15 cellular contexts compared by ENCODE assay signal in the genomic region with DNA sequence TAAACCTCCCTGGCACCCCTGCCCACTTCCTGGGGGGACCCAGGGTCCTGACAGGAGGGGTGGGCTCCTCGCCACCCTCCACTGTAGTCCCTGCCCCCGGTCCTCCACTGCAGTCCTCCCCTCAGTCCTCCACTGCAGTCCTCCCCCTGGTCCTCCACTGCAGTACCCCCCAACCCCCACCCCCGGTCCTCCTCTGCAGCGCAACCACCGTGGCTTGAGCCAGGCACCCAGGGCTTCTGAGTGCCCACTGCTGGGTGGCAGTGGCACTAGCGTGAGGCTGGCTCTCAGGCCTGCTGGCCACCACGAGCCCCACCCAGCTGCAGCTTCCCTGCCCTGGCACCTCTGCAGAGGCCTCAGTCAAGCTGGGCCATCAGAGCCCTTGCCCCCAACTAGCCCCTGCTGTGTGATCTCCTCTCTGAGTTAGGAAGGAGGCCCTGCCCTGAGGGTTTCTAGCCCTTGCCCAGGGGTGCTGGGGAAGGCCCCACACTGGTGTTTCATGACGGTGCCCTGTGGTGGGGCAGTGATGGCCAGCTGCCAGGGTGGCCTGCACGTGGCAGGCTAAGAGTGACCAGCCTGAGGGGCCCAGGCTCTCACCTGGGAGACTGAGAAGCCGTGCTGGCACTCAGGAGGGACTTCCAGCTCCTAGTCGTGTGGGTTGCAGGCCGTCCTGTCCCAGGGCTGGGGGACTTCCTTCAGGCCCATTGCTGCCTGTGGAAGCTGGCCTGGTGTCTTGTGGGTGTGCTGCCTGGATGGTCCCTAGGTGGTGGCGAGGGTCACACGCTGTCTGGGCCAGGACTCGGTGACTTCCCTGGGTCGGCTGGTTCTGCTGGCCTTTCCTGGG. TPM values are rescaled to one million over a fixed set of nuclear protein-coding genes. Genes with fewer than 3 reads are reported as not detected.
DNase-seq lines count a peak whose midpoint lies in the region; ATAC-seq, FAIRE-seq and TF ChIP-seq lines count a peak whose summit lies in the region.
"Had no signal": no experiment of that assay in that cellular context is flagged by ENCODE, and none has a peak within 500 bp of the region (broad histone marks: within the 10 kb centered on the region; RNA-seq: fewer than 3 reads in every experiment).

No MANE protein-coding gene starts in this region.

- no peak for TF ChIP-seq CTCF in 22Rv1 (IDR thresholded peaks at IDR 0.05)
- TF ChIP-seq CTCF in RWPE2 (IDR thresholded peaks at IDR 0.05; ENCODE audit: poor library complexity, severe bottlenecking): no peak
- no peak for TF ChIP-seq CTCF in mucosa of descending colon (IDR thresholded peaks at IDR 0.05)

- no peak overlapping the region for H2AFZ ChIP-seq in GM23248

- WGBS in GM23248 (ENCODE audit: low coverage in 1 of 2, low lambda C conversion rate in 2 of 2, missing lambda C conversion rate in 2 of 2), 2 experiments: 81 to 85% methylated on average over 13 to 16 of the region's 16 CpGs

- no peaks in the 10 kb centered on the region for H4K20me1 ChIP-seq in GM23248 (ENCODE audit: insufficient read depth)

- H3K4me3 ChIP-seq in GM23248 (no peak overlapping the region), RWPE2 (ENCODE audit: severe bottlenecking) (no peak overlapping the region), mucosa of descending colon (no peak overlapping the region)
- H3K4me3 ChIP-seq: MG63, SK-N-MC had no signal

- H3K9ac ChIP-seq in GM23248: no peak overlapping the region

- peaks cover 54% of the 10 kb centered on the region for H3K79me2 ChIP-seq in GM23248 (ENCODE audit: insufficient read depth)

- intact Hi-C loops in mucosa of descending colon (cut with DNase I, micrococcal nuclease): no loop called here

- no peaks in the 10 kb centered on the region for H3K36me3 ChIP-seq in GM23248 (ENCODE audit: low read depth)
- H3K36me3 ChIP-seq in RWPE2 (ENCODE audit: low read depth): peaks cover 29% of the 10 kb centered on the region
- no peaks in the 10 kb centered on the region for H3K36me3 ChIP-seq in mucosa of descending colon (ENCODE audit: low read depth)

- H3K27me3 ChIP-seq in GM23248 (replicated peaks; ENCODE audit: insufficient read depth) (no peaks in the 10 kb centered on the region), RWPE2 (ENCODE audit: insufficient read depth, poor library complexity, severe bottlenecking) (no peaks in the 10 kb centered on the region)
- H3K27me3 ChIP-seq: MG63 had no signal

- no peaks in the 10 kb centered on the region for H3K9me2 ChIP-seq in GM23248 (ENCODE audit: insufficient read depth)

- no peak for ATAC-seq in RWPE2 (ENCODE audit: low read depth)
- no peak for ATAC-seq in mucosa of descending colon
- no peak for ATAC-seq in GM18907 (IDR thresholded peaks at IDR 0.05; ENCODE audit: unreplicated experiment)

- H3K9me3 ChIP-seq in GM23248 (ENCODE audit: low read depth): no peaks in the 10 kb centered on the region
- no peaks in the 10 kb centered on the region for H3K9me3 ChIP-seq in RWPE2 (ENCODE audit: severe bottlenecking)
- H3K9me3 ChIP-seq in mucosa of descending colon: no peaks in the 10 kb centered on the region
- H3K9me3 ChIP-seq: MG63 had no signal

- no peak overlapping the region for H3K4me2 ChIP-seq in GM23248 (ENCODE audit: unreplicated experiment)

- 0 out of 2 replicates have a peak overlapping the region, but pooled peaks have one; percentile 13 for H3K27ac ChIP-seq in 22Rv1
- no peak overlapping the region for H3K27ac ChIP-seq in GM23248
- H3K27ac ChIP-seq in RWPE2 (ENCODE audit: poor library complexity, severe bottlenecking): peak overlapping the region; percentile 27
- H3K27ac ChIP-seq: SK-N-MC had no signal

- H3F3A ChIP-seq in GM23248 (ENCODE audit: insufficient read depth): peaks cover 3% of the 10 kb centered on the region; the same call in 1 of the 2 replicates

- H3K4me1 ChIP-seq in GM23248 (ENCODE audit: insufficient read depth): peaks cover 8% of the 10 kb centered on the region
- peaks cover 6% of the 10 kb centered on the region for H3K4me1 ChIP-seq in RWPE2 (ENCODE audit: insufficient read depth, poor library complexity, severe bottlenecking)
- H3K4me1 ChIP-seq in mucosa of descending colon (ENCODE audit: low read depth): no peaks in the 10 kb centered on the region

- no peak for FAIRE-seq in H54 (lab: Jason Lieb, UNC)

- in situ Hi-C loops in GM23248 (cut with MboI): no loop called here

- TF ChIP-seq POLR2A in H54 (IDR thresholded peaks at IDR 0.05; ENCODE audit: low read depth, low read length): no peak

- DNase-seq in GM23248 (peak; percentile 0), RWPE2 (ENCODE audit: low spot score) (no peak), mucosa of descending colon (peak in 2 of 3 donors; percentile 25 to 42), glomerular visceral epithelial cell (ENCODE audit: extremely low spot score) (no peak), H54 (ENCODE audit: insufficient read length, low spot score) (no peak)
- DNase-seq: CD8-positive, alpha-beta memory T cell; GF-D8; H7; MG63; NCI-H1092 treated with DMSO at 0.1 percent for 48 hours; NCI-H1694; NCI-H69 had no signal

RNA-seq across cellular contexts. Expression of gene CEP170B, which starts 9.7 kb away (rescaled TPM):
- 23.3 and 24.5 TPM in 2 replicates for total RNA-seq in GM23248 (2014; rRNA removed; shearing (Covaris generic))
- 2.5 and 2.7 TPM in 2 replicates for polyA plus RNA-seq in GM23248 (2016; fragmentation: Nextera tagmentation; extraction: Ambion mirVana)
- 10 to 100 TPM; 66.8 to 89.9 (median 69.9) TPM for total RNA-seq in mucosa of descending colon
- polyA plus RNA-seq: CD8-positive, alpha-beta memory T cell had no signal

RNA-seq across cellular contexts. Expression of gene PLD4, which starts 49.9 kb away (rescaled TPM):
- not detected in 2 replicates for total RNA-seq in GM23248 (2014; rRNA removed; shearing (Covaris generic))
- not detected in 2 replicates for polyA plus RNA-seq in GM23248 (2016; fragmentation: Nextera tagmentation; extraction: Ambion mirVana)
- 1 to 10 TPM in 1 of 3 donors, under 1 TPM in 2; 0.38 to 2.2 (median 0.39) TPM for total RNA-seq in mucosa of descending colon
- total RNA-seq: H7 had no signal
- polyA plus RNA-seq: CD8-positive, alpha-beta memory T cell had no signal

Comparison
In these comparisons a context has a peak if more than half of its experiments do, and no peak if none do; other contexts are left out.
1. DNase-seq: peak in GM23248 (single experiment) and mucosa of descending colon (2 of 3); none in RWPE2 (single experiment), glomerular visceral epithelial cell (single experiment) and H54 (single experiment).